21 cellular contexts compared by ENCODE assay signal in the genomic region with DNA sequence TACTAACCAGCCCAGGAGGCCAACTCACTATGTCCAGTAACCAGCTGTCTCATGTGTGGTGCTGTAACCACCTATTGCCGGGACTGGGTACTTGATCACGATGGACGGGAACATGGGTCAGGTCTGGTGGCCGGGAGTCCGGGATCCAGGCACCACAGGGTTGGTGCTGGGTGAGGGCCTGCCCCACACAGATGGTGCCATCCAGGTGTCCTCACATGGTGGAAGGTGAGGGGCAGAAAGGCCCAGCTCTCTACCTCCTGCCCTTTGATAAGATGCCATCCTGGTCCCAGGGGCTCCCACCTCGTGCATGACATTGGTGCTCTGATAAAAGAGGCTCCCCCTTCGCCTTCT.
A peak's percentile ranks its signal among the peaks of the same experiment; 100 is the strongest.
DNase-seq lines count a peak whose midpoint lies in the region; ATAC-seq, FAIRE-seq and TF ChIP-seq lines count a peak whose summit lies in the region.
"Had no signal": no experiment of that assay in that cellular context is flagged by ENCODE, and none has a peak within 500 bp of the region (broad histone marks: within the 10 kb centered on the region; RNA-seq: fewer than 3 reads in every experiment).

No MANE protein-coding gene starts in this region.

- DNase-seq in Right ventricle myocardium superior: peak; percentile 30
- no peak for DNase-seq in right atrium auricular region (ENCODE audit: low spot score)
- DNase-seq in kidney: peak; percentile 46
- DNase-seq in osteocyte (ENCODE audit: extremely low spot score, unreplicated experiment): peak; percentile 59
- no peak for DNase-seq in urothelium cell line (ENCODE audit: low spot score)
- DNase-seq in testis: no peak
- DNase-seq in activated CD4-positive, alpha-beta T cell treated with anti-CD3 and anti-CD28 coated beads for 48 hours: no peak
- DNase-seq: CD8-positive, alpha-beta T cell; DMS53; NCI-H1417 treated with DMSO at 0.1 percent for 48 hours; NCI-H187 treated with DMSO at 0.1 percent for 48 hours; NCI-H2227 treated with DMSO at 0.1 percent for 48 hours; NCI-H510A treated with DMSO at 0.1 percent for 48 hours; NCI-H774; OCI-M1; RPMI8226 had no signal

- H3K27me3 ChIP-seq in right atrium auricular region (no peaks in the 10 kb centered on the region), testis (no peaks in the 10 kb centered on the region)
- H3K27me3 ChIP-seq: BLaER1, SJSA1 had no signal

- no peaks in the 10 kb centered on the region for H3K9me3 Mint-ChIP-seq in osteocyte (ENCODE audit: unreplicated experiment)
- H3K9me3 Mint-ChIP-seq: CD8-positive, alpha-beta T cell had no signal

- H3K27ac ChIP-seq in right atrium auricular region: no peak overlapping the region
- H3K27ac ChIP-seq in kidney (ENCODE audit: low read depth in 2 of 2, low read length in 2 of 2): no peak overlapping the region
- no peak overlapping the region for H3K27ac ChIP-seq in testis
- H3K27ac ChIP-seq: BLaER1, SJSA1 had no signal

- H3K4me1 ChIP-seq in right atrium auricular region: no peaks in the 10 kb centered on the region
- no peaks in the 10 kb centered on the region for H3K4me1 ChIP-seq in kidney (ENCODE audit: control insufficient read depth in 1 of 2, insufficient read depth in 1 of 2, low read depth in 1 of 2, low read length in 2 of 2)
- no peaks in the 10 kb centered on the region for H3K4me1 ChIP-seq in testis
- H3K4me1 ChIP-seq: BLaER1, SJSA1 had no signal

- H3K9ac ChIP-seq in kidney (ENCODE audit: low read length in 2 of 2): no peak overlapping the region
- H3K9ac ChIP-seq: BLaER1 had no signal

- H3K27ac Mint-ChIP-seq in osteocyte (ENCODE audit: unreplicated experiment): no peak overlapping the region
- H3K27ac Mint-ChIP-seq: CD8-positive, alpha-beta T cell had no signal

- H3K9me3 ChIP-seq in right atrium auricular region (no peaks in the 10 kb centered on the region), kidney (ENCODE audit: control insufficient read depth in 1 of 2, low read length in 2 of 2) (no peaks in the 10 kb centered on the region), testis (no peaks in the 10 kb centered on the region)
- H3K9me3 ChIP-seq: BLaER1, SJSA1 had no signal

- no peak for TF ChIP-seq CTCF in right atrium auricular region (IDR thresholded peaks at IDR 0.05)
- TF ChIP-seq CTCF in kidney (IDR thresholded peaks at IDR 0.05; ENCODE audit: borderline replicate concordance, extremely low read depth, insufficient read depth): no peak
- no peak for TF ChIP-seq CTCF in osteocyte (IDR thresholded peaks at IDR 0.05)
- TF ChIP-seq CTCF in testis (IDR thresholded peaks at IDR 0.05): no peak

- H3K4me1 Mint-ChIP-seq in osteocyte (ENCODE audit: unreplicated experiment): peaks cover 1% of the 10 kb centered on the region

- no peaks in the 10 kb centered on the region for H3K27me3 Mint-ChIP-seq in osteocyte (ENCODE audit: unreplicated experiment)

- no peak for FAIRE-seq in kidney (lab: Jason Lieb, UNC)
- peak; percentile 17 for FAIRE-seq in urothelium cell line (lab: Jason Lieb, UNC)
- FAIRE-seq: A204.1, H1 had no signal

- no peak overlapping the region for H3K4me3 ChIP-seq in right atrium auricular region
- H3K4me3 ChIP-seq in kidney (ENCODE audit: low read length in 2 of 2): no peak overlapping the region
- H3K4me3 ChIP-seq in testis: no peak overlapping the region
- H3K4me3 ChIP-seq: BLaER1, SJSA1 had no signal

- H3K36me3 Mint-ChIP-seq in osteocyte (ENCODE audit: unreplicated experiment): no peaks in the 10 kb centered on the region
- H3K36me3 Mint-ChIP-seq: CD8-positive, alpha-beta T cell had no signal

- intact Hi-C loops in Right ventricle myocardium superior (cut with DNase I) (no loop called here), kidney (cut with DNase I) (no loop called here), testis (cut with DNase I; ENCODE audit: low total_unique reads) (no loop called here)

- no peak for TF ChIP-seq POLR2A in testis (IDR thresholded peaks at IDR 0.05)

- 91 to 100% methylated on average over 3 to 7 of the region's 7 CpGs for WGBS in testis, 2 donors

- ATAC-seq in Right ventricle myocardium superior (ENCODE audit: poor library complexity): no peak
- ATAC-seq in HG03159 (IDR thresholded peaks at IDR 0.05; ENCODE audit: unreplicated experiment): no peak
- ATAC-seq: CD8-positive, alpha-beta T cell had no signal

- no peaks in the 10 kb centered on the region for H3K36me3 ChIP-seq in right atrium auricular region
- no peaks in the 10 kb centered on the region for H3K36me3 ChIP-seq in kidney (ENCODE audit: control insufficient read depth in 1 of 2, insufficient read depth in 2 of 2, low read length in 2 of 2)
- H3K36me3 ChIP-seq in testis (ENCODE audit: low read depth, missing control alignments): no peaks in the 10 kb centered on the region
- H3K36me3 ChIP-seq: BLaER1, SJSA1 had no signal

- no peak overlapping the region for H3K4me3 Mint-ChIP-seq in osteocyte (ENCODE audit: unreplicated experiment)
- H3K4me3 Mint-ChIP-seq: CD8-positive, alpha-beta T cell had no signal

Comparison
In these comparisons a context has a peak if more than half of its experiments do, and no peak if none do; other contexts are left out.
1. DNase-seq: peak in Right ventricle myocardium superior (single experiment), kidney (single experiment) and osteocyte (single experiment); none in right atrium auricular region (single experiment), urothelium cell line (single experiment), testis (single experiment) and activated CD4-positive, alpha-beta T cell treated with anti-CD3 and anti-CD28 coated beads for 48 hours (single experiment).